ENCODE assay signal across 8 cellular contexts in the genomic region with DNA sequence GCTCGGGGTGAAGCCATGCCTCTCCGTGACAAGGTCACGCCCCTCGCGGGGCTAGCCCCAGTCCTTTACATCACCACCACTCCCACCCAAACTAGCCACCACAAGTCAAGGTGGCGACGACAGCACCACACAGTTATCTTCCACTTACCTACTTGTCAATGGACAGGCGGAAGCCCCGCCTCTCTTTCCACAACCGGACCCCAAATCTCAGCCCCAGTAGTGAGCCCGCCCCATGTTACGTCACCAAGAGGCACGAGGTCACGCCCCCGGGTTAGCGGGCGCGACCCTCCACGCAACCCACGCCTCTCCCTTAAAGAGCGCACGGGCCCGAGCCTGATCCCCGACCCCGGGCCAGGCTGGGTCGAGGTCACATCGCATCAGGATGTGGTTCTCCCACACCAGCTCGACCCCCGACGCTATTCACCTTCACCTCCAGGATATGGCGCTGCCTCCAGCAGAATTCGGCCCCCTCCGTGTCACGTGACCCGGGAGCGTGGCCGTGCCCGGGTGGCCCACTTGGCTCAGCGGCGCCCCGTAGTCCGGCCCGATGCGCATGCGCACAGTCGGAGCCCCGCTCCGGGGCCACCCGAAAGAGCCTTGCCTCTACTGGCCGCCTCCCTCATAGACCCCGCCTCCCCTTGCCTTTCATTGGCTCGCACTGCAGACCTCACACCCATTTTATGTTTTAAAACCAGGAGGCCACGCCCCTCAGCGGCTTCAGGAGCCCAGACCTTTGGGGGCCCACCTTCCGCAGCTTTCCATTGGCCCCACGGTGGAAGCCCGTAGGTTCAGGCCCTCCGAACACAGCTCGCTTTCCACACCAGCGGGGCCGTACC. TPM values are rescaled to one million over a fixed set of nuclear protein-coding genes. Genes with fewer than 3 reads are reported as not detected.
DNase-seq lines count a peak whose midpoint lies in the region; ATAC-seq and TF ChIP-seq lines count a peak whose summit lies in the region.

No MANE protein-coding gene starts in this region.

- H3K4me1 ChIP-seq in adrenal gland (replicated peaks in 1 of 2) (peaks cover 24 to 31% of the 10 kb centered on the region in 2 donors), heart left ventricle (peaks cover 0 to 30% (median 16%) of the 10 kb centered on the region in 12 donors), trophoblast cell (ENCODE audit: control insufficient read depth in 1 of 2, insufficient read depth in 2 of 2, low read length in 2 of 2) (peaks cover 0 to 10% of the 10 kb centered on the region in 2 experiments), transverse colon (peaks cover 12 to 31% (median 19%) of the 10 kb centered on the region in 4 donors)

- H2BK120ac ChIP-seq in trophoblast cell (ENCODE audit: insufficient read depth, low read length, poor library complexity), result peak overlapping the region; percentile 88

- peak overlapping the region; percentile 85 for H3K14ac ChIP-seq in trophoblast cell (ENCODE audit: low read length)

- WGBS in adrenal gland, 4 donors, result 0 to 2% (median 0%) methylated on average over 19 to 61 of the region's 61 CpGs
- 0% methylated on average over 41 to 61 of the region's 61 CpGs for WGBS in heart left ventricle, 4 donors
- no CpG with 5 or more reads among the region's 61 CpGs for WGBS in trophoblast cell (ENCODE audit: extremely low coverage, insufficient coverage, insufficient read length)
- WGBS in transverse colon (ENCODE audit: low coverage in 1 of 2), 2 donors, result 0 to 3% methylated on average over 7 to 55 of the region's 61 CpGs

- TF ChIP-seq CTCF in GM13976 (IDR thresholded peaks at IDR 0.05; ENCODE audit: borderline replicate concordance, control extremely low read depth, extremely low read depth, insufficient read depth, missing control alignments), result no peak
- TF ChIP-seq CTCF in adrenal gland (IDR thresholded peaks at IDR 0.05), result peak in 1 of 6 experiments; percentile 26
- peak in 3 of 12 donors; percentile 11 to 15 (median 15) for TF ChIP-seq CTCF in heart left ventricle (IDR thresholded peaks at IDR 0.05)
- TF ChIP-seq CTCF in transverse colon (IDR thresholded peaks at IDR 0.05), result peak in 2 of 5 experiments; percentile 23 to 54

- no peak overlapping the region for H2BK12ac ChIP-seq in trophoblast cell (ENCODE audit: low read length)

- in situ Hi-C loops in GM13976 (cut with MboI; ENCODE audit: low sequenced_read_pairs, unreplicated experiment), result no loop called here
- in situ Hi-C loops in transverse colon (cut with MboI; ENCODE audit: low pct_ligation_motif_present in 1 of 4, low pct_unique_long_range_greater_than_20kb in 1 of 4, low sequenced_read_pairs in 3 of 4), result no loop called here

- TF ChIP-seq POLR2A in adrenal gland (IDR thresholded peaks at IDR 0.05), result peak; percentile 36 to 50
- peak in 1 of 2 donors; percentile 50 for TF ChIP-seq POLR2A in heart left ventricle (IDR thresholded peaks at IDR 0.05)
- TF ChIP-seq POLR2A in transverse colon (IDR thresholded peaks at IDR 0.05), result peak; percentile 72

- H2AK5ac ChIP-seq in trophoblast cell (ENCODE audit: low read length), result no peak overlapping the region

- peaks cover 2% of the 10 kb centered on the region for H3K79me2 ChIP-seq in trophoblast cell (ENCODE audit: control insufficient read depth, insufficient read depth, low read length, poor library complexity)

- H2AFZ ChIP-seq in trophoblast cell (ENCODE audit: insufficient read depth, low read length, poor library complexity), result peak overlapping the region; percentile 85

- no peak for TF ChIP-seq EP300 in transverse colon (IDR thresholded peaks at IDR 0.05; ENCODE audit: low read depth)

- H3K4ac ChIP-seq in trophoblast cell (ENCODE audit: low read depth, low read length), result peak overlapping the region; percentile 72

- H3K79me1 ChIP-seq in trophoblast cell (ENCODE audit: low read length), result peaks cover 12% of the 10 kb centered on the region

- DNase-seq in GM13976 (ENCODE audit: low spot score) (peak; percentile 99), NCI-H1436 treated with DMSO at 0.1 percent for 48 hours (lab: John Stamatoyannopoulos, UW) (peak; percentile 86), T follicular helper cell (ENCODE audit: low read depth) (peak; percentile 92), adrenal gland (peak; percentile 98 to 99 (median 98)), heart left ventricle (peak; percentile 98 to 99 (median 99)), trophoblast cell (peak; percentile 97 to 99), transverse colon (peak; percentile 99)

- peak overlapping the region; percentile 66 for H4K12ac ChIP-seq in trophoblast cell (ENCODE audit: low read depth, low read length)

- H2BK5ac ChIP-seq in trophoblast cell (ENCODE audit: low read depth, low read length, poor library complexity), result peak overlapping the region; percentile 79

- intact Hi-C loops in adrenal gland (cut with DNase I), result no loop called here
- intact Hi-C loops in heart left ventricle (cut with DNase I), result loop anchor here in 3 of 10 donors (1.0 to 5.0 kb wide), 4 partner anchors 17 to 252 kb away; a partner anchor contains a TSS
- intact Hi-C loops in transverse colon (cut with DNase I; ENCODE audit: low total_unique reads), result no loop called here

- peak overlapping the region; percentile 65 for H3K4me2 ChIP-seq in trophoblast cell (ENCODE audit: low read length)

- peak overlapping the region; percentile 91 for H4K91ac ChIP-seq in trophoblast cell (ENCODE audit: low read depth, low read length)

- H3K36me3 ChIP-seq in adrenal gland (replicated peaks in 1 of 2), result peaks cover 0 to 24% of the 10 kb centered on the region in 2 donors
- peaks cover 0 to 29% (median 22%) of the 10 kb centered on the region in 9 donors for H3K36me3 ChIP-seq in heart left ventricle
- peaks cover 20 to 21% of the 10 kb centered on the region in 2 experiments for H3K36me3 ChIP-seq in trophoblast cell (ENCODE audit: control insufficient read depth in 1 of 2, insufficient read depth in 2 of 2, low read length in 2 of 2)
- peaks cover 0 to 20% (median 6%) of the 10 kb centered on the region in 4 donors for H3K36me3 ChIP-seq in transverse colon

- peak overlapping the region; percentile 43 for H3K18ac ChIP-seq in trophoblast cell (ENCODE audit: low read length)

- no peaks in the 10 kb centered on the region for H3K27me3 ChIP-seq in adrenal gland
- no peaks in the 10 kb centered on the region for H3K27me3 ChIP-seq in heart left ventricle
- H3K27me3 ChIP-seq in trophoblast cell (ENCODE audit: insufficient read depth, low read length), result no peaks in the 10 kb centered on the region
- H3K27me3 ChIP-seq in transverse colon, result no peaks in the 10 kb centered on the region

- peak overlapping the region; percentile 62 to 87 (median 82) for H3K4me3 ChIP-seq in adrenal gland
- H3K4me3 ChIP-seq in heart left ventricle, result peak overlapping the region; percentile 35 to 93 (median 72)
- peak overlapping the region; percentile 92 for H3K4me3 ChIP-seq in trophoblast cell (ENCODE audit: low read depth, low read length)
- peak overlapping the region; percentile 57 to 81 (median 68) for H3K4me3 ChIP-seq in transverse colon

- H3K9ac ChIP-seq in trophoblast cell (ENCODE audit: low read length), result peak overlapping the region; percentile 80

- peak overlapping the region; percentile 81 for H4K8ac ChIP-seq in trophoblast cell (ENCODE audit: low read depth, low read length)

- no peaks in the 10 kb centered on the region for H3K9me3 ChIP-seq in adrenal gland (replicated peaks in 1 of 3)
- H3K9me3 ChIP-seq in heart left ventricle, result no peaks in the 10 kb centered on the region
- no peaks in the 10 kb centered on the region for H3K9me3 ChIP-seq in trophoblast cell (ENCODE audit: insufficient read depth, low read depth, low read length)
- H3K9me3 ChIP-seq in transverse colon, result no peaks in the 10 kb centered on the region

- H3K27ac ChIP-seq in adrenal gland (peak overlapping the region; percentile 82 to 96 (median 91)), heart left ventricle (peak overlapping the region; percentile 92 to 99 (median 96)), trophoblast cell (ENCODE audit: low read depth, low read length) (peak overlapping the region; percentile 84), transverse colon (peak overlapping the region; percentile 91 to 96 (median 92))

- H3K23ac ChIP-seq in trophoblast cell (ENCODE audit: low read length), result no peak overlapping the region

- ATAC-seq in HG02852 (IDR thresholded peaks at IDR 0.05; ENCODE audit: unreplicated experiment) (peak; percentile 87), heart left ventricle (peak; percentile 91 to 93 (median 92))

RNA-seq across cellular contexts. Expression of a gene that starts 18.2 kb away (rescaled TPM):
- total RNA-seq in adrenal gland (10 to 100 TPM; 11.2 to 45.1 (median 31.6) TPM), heart left ventricle (10 to 100 TPM; 11.2 to 29.6 (median 15.8) TPM), transverse colon (10 to 100 TPM in 3 of 4 donors, 1 to 10 TPM in 1; 6.7 to 20.9 (median 12.3) TPM)
- polyA plus RNA-seq in adrenal gland (10 to 100 TPM in 2 of 3 donors, 1 to 10 TPM in 1; 2.5 to 14.2 (median 11.5) TPM), heart left ventricle (10 to 100 TPM in 1 of 2 donors, 1 to 10 TPM in 1; 8.0 to 14.5 TPM)
- polyA plus RNA-seq in trophoblast cell (2013), result 72.8 and 76.1 TPM in 2 replicates

RNA-seq across cellular contexts. Expression of a gene that starts 43.4 kb away (rescaled TPM):
- total RNA-seq in adrenal gland (not detected), heart left ventricle (not detected), transverse colon (not detected)
- polyA plus RNA-seq in adrenal gland (not detected), heart left ventricle (not detected)
- not detected in 2 replicates for polyA plus RNA-seq in trophoblast cell (2013)

Comparison
In these comparisons a context has a peak if more than half of its experiments do, and no peak if none do; other contexts are left out.
1. Peak in every context shown above with its lines: DNase-seq, ATAC-seq, H3K4me3 ChIP-seq and H3K27ac ChIP-seq.